13 cellular contexts compared by ENCODE assay signal in the genomic region with DNA sequence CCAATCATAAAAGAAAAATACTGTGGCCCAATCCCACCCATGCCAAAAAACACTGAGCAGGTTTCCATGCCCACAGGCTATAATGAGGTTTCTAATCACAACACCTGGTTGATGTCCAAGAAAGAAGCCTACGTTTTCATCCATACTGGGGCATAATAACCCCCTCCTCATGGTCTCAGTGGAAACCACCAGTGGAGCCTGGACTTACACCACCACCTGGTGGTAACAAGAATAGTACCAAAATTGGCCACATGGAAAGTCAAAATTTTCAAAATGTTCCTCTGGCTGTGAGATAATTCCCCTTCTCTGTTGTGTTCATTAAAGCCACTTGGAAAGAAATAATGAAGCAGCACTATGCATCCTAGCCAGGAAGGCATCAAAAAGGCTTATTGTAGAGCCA.
DNase-seq lines count a peak whose midpoint lies in the region; ATAC-seq, FAIRE-seq and TF ChIP-seq lines count a peak whose summit lies in the region.
"Had no signal": no experiment of that assay in that cellular context is flagged by ENCODE, and none has a peak within 500 bp of the region (broad histone marks: within the 10 kb centered on the region; RNA-seq: fewer than 3 reads in every experiment).

No MANE protein-coding gene starts in this region.

- peak; percentile 63 for ATAC-seq in GM12878

- no peaks in the 10 kb centered on the region for H3K9me3 ChIP-seq in GM12878 (replicated peaks; ENCODE audit: control insufficient read depth, insufficient read depth, low read length)
- H3K9me3 ChIP-seq: BLaER1 had no signal

- BruUV-seq in GM12878 (replicated peaks; lab: Mats Ljungman, UMichigan) = no TSS peak

- TF ChIP-seq POLR2A in GM12878 (IDR thresholded peaks at IDR 0.05; ENCODE audit: low read depth, low read length) = no peak

- no peaks in the 10 kb centered on the region for H4K20me1 ChIP-seq in GM12878 (ENCODE audit: control insufficient read depth, insufficient read depth)
- H4K20me1 ChIP-seq: BLaER1 had no signal

- SMC1A ChIA-PET in GM12878 (lab: Charles Lee; ENCODE audit: uncharacterized antibody, unreplicated experiment) = no interaction called here

- in situ Hi-C loops in GM12878 (cut with MboI) = no loop called here

- no peaks in the 10 kb centered on the region for H3K36me3 ChIP-seq in GM12878 (ENCODE audit: control insufficient read depth in 2 of 2, insufficient read depth in 2 of 2, low read length in 1 of 2)
- H3K36me3 ChIP-seq: BLaER1 had no signal

- no peak overlapping the region for H2AFZ ChIP-seq in GM12878 (ENCODE audit: control insufficient read depth, low read depth, low read length)

- intact Hi-C loops in GM12878 (cut with micrococcal nuclease; ENCODE audit: unreplicated experiment) (loop anchor here (2.0 to 5.0 kb wide), 2 partner anchors 1112 to 1158 kb away; no protein-coding TSS in a partner anchor), dorsolateral prefrontal cortex (cut with DNase I) (no loop called here)

- no peaks in the 10 kb centered on the region for H3K4me1 ChIP-seq in GM12878 (ENCODE audit: control insufficient read depth, insufficient read depth, low read length)
- H3K4me1 ChIP-seq: BLaER1 had no signal

- WGBS in GM12878 (ENCODE audit: insufficient coverage, insufficient replicate concordance, low lambda C conversion rate, missing lambda C conversion rate) = 0% methylated on average over 1 of the region's 1 CpG

- H3K4me3 ChIP-seq in GM12878 (no peak overlapping the region), dorsolateral prefrontal cortex (no peak overlapping the region)
- H3K4me3 ChIP-seq: BLaER1, lung had no signal

- no peaks in the 10 kb centered on the region for H3K79me2 ChIP-seq in GM12878 (ENCODE audit: control insufficient read depth, insufficient read depth, low read length)

- no peak overlapping the region for H3K9ac ChIP-seq in GM12878 (ENCODE audit: control insufficient read depth, insufficient read depth, low read length)
- H3K9ac ChIP-seq: BLaER1 had no signal

- TF ChIP-seq EP300 in Ishikawa (IDR thresholded peaks at IDR 0.05; ENCODE audit: borderline replicate concordance) (no peak), GM12878 (IDR thresholded peaks at IDR 0.05; ENCODE audit: borderline replicate concordance in 1 of 2, control insufficient read depth in 1 of 2, low read depth in 2 of 2, low read length in 2 of 2) (no peak)

- DNase-seq in NCI-H524 (lab: John Stamatoyannopoulos, UW) (peak; percentile 8 to 37), NCI-H524 treated with DMSO at 0.1 percent for 48 hours (lab: John Stamatoyannopoulos, UW) (no peak), GM12878 (ENCODE audit: low read depth, low spot score) (no peak), stromal cell of bone marrow (ENCODE audit: low read depth) (peak; percentile 18), EL (no peak), kidney glomerular epithelial cell (lab: John Stamatoyannopoulos, UW) (no peak), dorsolateral prefrontal cortex (no peak)
- DNase-seq: NCI-H1930, substantia nigra, T-helper 9 cell had no signal

- no peak overlapping the region for H3K27ac ChIP-seq in GM12878 (ENCODE audit: control insufficient read depth, insufficient read depth)
- no peak overlapping the region for H3K27ac ChIP-seq in dorsolateral prefrontal cortex
- H3K27ac ChIP-seq: BLaER1 had no signal

- H3K4me2 ChIP-seq in GM12878 (ENCODE audit: control insufficient read depth, insufficient read depth) = no peak overlapping the region
- H3K4me2 ChIP-seq: BLaER1 had no signal

- H3K27me3 ChIP-seq in GM12878 (replicated peaks in 1 of 2; ENCODE audit: control insufficient read depth in 2 of 2, insufficient read depth in 2 of 2, low read length in 1 of 2) (no peaks in the 10 kb centered on the region), dorsolateral prefrontal cortex (no peaks in the 10 kb centered on the region)
- H3K27me3 ChIP-seq: BLaER1 had no signal

- no peak for FAIRE-seq in GM12878 (lab: Jason Lieb, UNC)

- CTCF ChIA-PET in GM12878 (lab: Yijun Ruan, JAX) = interaction anchor here (0.8 to 1.0 kb wide), 2 partner anchors 12 to 1145 kb away, joined by 3 to 4 read pairs; no protein-coding TSS in a partner anchor

- POLR2A ChIA-PET in GM12878 (lab: Charles Lee) = no interaction called here

- RAD21 ChIA-PET in GM12878 (lab: Charles Lee; ENCODE audit: unreplicated experiment) = no interaction called here

- TF ChIP-seq RAD21 in Ishikawa (IDR thresholded peaks at IDR 0.05; ENCODE audit: low read depth) = peak; percentile 70
- TF ChIP-seq RAD21 in GM12878 (IDR thresholded peaks at IDR 0.05; ENCODE audit: insufficient read depth, low read depth, low read length) = peak; percentile 55

- peak; percentile 28 to 42 (median 42); a peak in 5 of 6 replicates for TF ChIP-seq CTCF in GM12878 (IDR thresholded peaks at IDR 0.05 in 2 of 3, conservative IDR thresholded peaks at IDR 0.05 in 1 of 3; ENCODE audit: control insufficient read depth in 2 of 3, extremely low read depth in 1 of 3, insufficient read depth in 1 of 3, low read depth in 3 of 3, low read length in 3 of 3)
- TF ChIP-seq CTCF in dorsolateral prefrontal cortex (IDR thresholded peaks at IDR 0.05 in 54 of 56, conservative IDR thresholded peaks at IDR 0.05 in 2 of 56; ENCODE audit: low read depth in 1 of 56, partially characterized antibody in 56 of 56) = peak in 9 of 56 donors; percentile 6 to 22 (median 15)

TF ChIP-seq in Ishikawa, 13 proteins besides CTCF, POLR2A, EP300 and RAD21:
- TF ChIP-seq TAF1 (IDR thresholded peaks at IDR 0.05; ENCODE audit: low read depth) (no peak), CREB1 (IDR thresholded peaks at IDR 0.05; ENCODE audit: low read depth) (no peak), MAX (IDR thresholded peaks at IDR 0.05) (no peak)

TF ChIP-seq in GM12878, 131 proteins besides CTCF, POLR2A, EP300 and RAD21:
- TF ChIP-seq CHD4 (IDR thresholded peaks at IDR 0.05) (no peak), SMC3 (IDR thresholded peaks at IDR 0.05; ENCODE audit: borderline replicate concordance, low read length) (peak; percentile 32; the same call in 1 of the 2 replicates)
TF ChIP-seq in GM12878: peak in this region for 1.

Comparison
In these comparisons a context has a peak if more than half of its experiments do, and no peak if none do; other contexts are left out.
1. DNase-seq: peak in NCI-H524 (2 of 2) and stromal cell of bone marrow (single experiment); none in NCI-H524 treated with DMSO at 0.1 percent for 48 hours (single experiment), GM12878 (single experiment), EL (single experiment), kidney glomerular epithelial cell (single experiment) and dorsolateral prefrontal cortex (0 of 10).